8 cellular contexts compared by ENCODE assay signal in the genomic region with DNA sequence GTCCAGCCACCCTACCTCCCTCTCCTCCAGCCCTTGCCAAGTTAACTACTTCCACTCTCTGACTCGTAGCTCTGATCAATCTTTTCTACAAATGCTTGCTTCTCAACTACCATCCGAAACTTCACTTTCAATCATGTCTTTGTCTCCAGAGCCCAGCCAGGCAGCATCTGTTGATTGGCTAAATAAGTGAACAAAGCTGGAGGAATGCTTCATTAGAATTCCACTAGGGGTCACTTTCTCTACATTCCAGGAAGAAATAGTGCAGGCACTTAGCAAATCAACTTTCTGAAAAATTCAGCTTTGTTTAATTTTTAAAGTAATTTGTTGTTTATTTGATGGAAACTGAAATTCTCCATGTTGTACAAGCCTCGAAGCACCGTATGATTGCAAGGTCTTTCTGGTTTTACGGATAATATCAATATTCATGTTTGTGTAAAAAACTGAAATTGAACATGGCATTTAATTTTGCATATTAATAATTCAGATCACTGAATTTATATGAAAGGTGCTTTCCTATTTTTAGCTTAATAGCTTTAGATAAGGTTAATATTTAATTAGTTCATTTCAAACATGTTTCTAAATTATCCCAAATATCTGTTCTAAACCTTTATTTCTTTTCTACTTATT. TPM values are rescaled to one million over a fixed set of nuclear protein-coding genes. Genes with fewer than 3 reads are reported as not detected.
DNase-seq lines count a peak whose midpoint lies in the region; ATAC-seq, FAIRE-seq and TF ChIP-seq lines count a peak whose summit lies in the region.

No MANE protein-coding gene starts in this region.

- H4K20me1 ChIP-seq in astrocyte (ENCODE audit: insufficient read depth, low read length), result no peaks in the 10 kb centered on the region

- no peak for FAIRE-seq in astrocyte (lab: Jason Lieb, UNC)

- ATAC-seq in activated CD4-positive, alpha-beta T cell treated with anti-CD3 and anti-CD28 coated beads for 36 hours, result peak; percentile 84
- ATAC-seq in HG02759 (IDR thresholded peaks at IDR 0.05; ENCODE audit: unreplicated experiment), result peak; percentile 59
- no peak for ATAC-seq in GM21737 (IDR thresholded peaks at IDR 0.05; ENCODE audit: unreplicated experiment)

- peaks cover 4% of the 10 kb centered on the region for H3K4me1 Mint-ChIP-seq in activated CD4-positive, alpha-beta T cell treated with anti-CD3 and anti-CD28 coated beads for 36 hours
- no peaks in the 10 kb centered on the region for H3K4me1 Mint-ChIP-seq in astrocyte (ENCODE audit: low read depth, unreplicated experiment)

- DNase-seq in activated CD4-positive, alpha-beta T cell treated with anti-CD3 and anti-CD28 coated beads for 36 hours, result peak; percentile 50
- no peak for DNase-seq in activated CD4-positive, alpha-beta T cell treated with anti-CD3 and anti-CD28 coated beads, Interleukin-2, amount 50 U/mL, for 1 hour
- peak; percentile 3 for DNase-seq in NCI-H510A (lab: John Stamatoyannopoulos, UW)
- peak; percentile 44 for DNase-seq in astrocyte (ENCODE audit: low read depth)
- peak; percentile 43 for DNase-seq in hepatic stellate cell (ENCODE audit: low spot score)
- no peak for DNase-seq in spleen

- no peaks in the 10 kb centered on the region for H3K9me3 ChIP-seq in astrocyte (ENCODE audit: insufficient read depth, low read depth, low read length)
- H3K9me3 ChIP-seq in spleen, result no peaks in the 10 kb centered on the region

- H3K27me3 ChIP-seq in astrocyte (ENCODE audit: insufficient read depth, low read length), result peaks cover 5% of the 10 kb centered on the region
- H3K27me3 ChIP-seq in spleen (replicated peaks in 1 of 7), result no peaks in the 10 kb centered on the region

- TF ChIP-seq CTCF in astrocyte (IDR thresholded peaks at IDR 0.05; ENCODE audit: insufficient read depth, low read depth, low read length) (peak; percentile 76), spleen (IDR thresholded peaks at IDR 0.05 in 8 of 11, conservative IDR thresholded peaks at IDR 0.05 in 3 of 11) (peak; percentile 23 to 73 (median 56))

- intact Hi-C loops in activated CD4-positive, alpha-beta T cell treated with anti-CD3 and anti-CD28 coated beads for 36 hours (cut with DNase I, micrococcal nuclease), result loop anchor here (1.0 to 10.0 kb wide), 6 partner anchors 33 to 437 kb away; partner anchors contain the start of gene HELB (in 1 of the 2)
- intact Hi-C loops in spleen (cut with DNase I; ENCODE audit: low total_unique reads), result loop anchor here (5.0 to 10.0 kb wide), 2 partner anchors 142 to 425 kb away; no protein-coding TSS in a partner anchor

- no peak for TF ChIP-seq POLR2A in spleen (IDR thresholded peaks at IDR 0.05)

- POLR2A ChIA-PET in activated CD4-positive, alpha-beta T cell treated with anti-CD3 and anti-CD28 coated beads for 36 hours (lab: Charles Lee), result interaction anchor here (0.5 kb wide), 1 partner anchor 131 kb away, joined by 3 read pairs; no protein-coding TSS in a partner anchor

- no peak overlapping the region for H3K27ac Mint-ChIP-seq in activated CD4-positive, alpha-beta T cell treated with anti-CD3 and anti-CD28 coated beads for 36 hours
- no peak overlapping the region for H3K27ac Mint-ChIP-seq in astrocyte (ENCODE audit: unreplicated experiment)

- 66 to 82% (median 70%) methylated on average over 5 of the region's 5 CpGs for WGBS in spleen, 5 donors

- H3K36me3 ChIP-seq in astrocyte (ENCODE audit: insufficient read depth, low read length) (no peaks in the 10 kb centered on the region), spleen (no peaks in the 10 kb centered on the region)

- H3K4me2 ChIP-seq in astrocyte (ENCODE audit: low read length), result no peak overlapping the region

- H3K4me3 ChIP-seq in astrocyte (ENCODE audit: insufficient read depth, low read depth, low read length) (no peak overlapping the region), spleen (no peak overlapping the region)

- no peak overlapping the region for H3K27ac ChIP-seq in astrocyte (ENCODE audit: low read depth, low read length)
- H3K27ac ChIP-seq in spleen, result peak overlapping the region in 5 of 8 donors; percentile 51 to 87 (median 68)

- H3K27me3 Mint-ChIP-seq in activated CD4-positive, alpha-beta T cell treated with anti-CD3 and anti-CD28 coated beads for 36 hours, result no peaks in the 10 kb centered on the region
- no peaks in the 10 kb centered on the region for H3K27me3 Mint-ChIP-seq in astrocyte (ENCODE audit: low read depth, unreplicated experiment)

- no peaks in the 10 kb centered on the region for H3K79me2 ChIP-seq in astrocyte (ENCODE audit: insufficient read depth, low read length)

- H2AFZ ChIP-seq in astrocyte (ENCODE audit: low read depth, low read length), result peak overlapping the region; percentile 0

- H3K36me3 Mint-ChIP-seq in activated CD4-positive, alpha-beta T cell treated with anti-CD3 and anti-CD28 coated beads for 36 hours (ENCODE audit: low read depth), result no peaks in the 10 kb centered on the region
- H3K36me3 Mint-ChIP-seq in astrocyte (ENCODE audit: low read depth, unreplicated experiment), result no peaks in the 10 kb centered on the region

- CTCF ChIA-PET in activated CD4-positive, alpha-beta T cell treated with anti-CD3 and anti-CD28 coated beads for 36 hours (lab: Charles Lee), result interaction anchor here (0.5 to 2.9 kb wide), 30 partner anchors 9 to 591 kb away, joined by 3 to 19 read pairs (median 3); partner anchors contain the start of gene TMBIM4

- H3K9ac ChIP-seq in astrocyte (ENCODE audit: low read length), result no peak overlapping the region

- H3K4me1 ChIP-seq in astrocyte (ENCODE audit: insufficient read depth, low read length) (no peaks in the 10 kb centered on the region), spleen (peaks cover 0 to 38% (median 16%) of the 10 kb centered on the region in 6 donors)

- no peaks in the 10 kb centered on the region for H3K9me3 Mint-ChIP-seq in activated CD4-positive, alpha-beta T cell treated with anti-CD3 and anti-CD28 coated beads for 36 hours (ENCODE audit: low read depth)
- H3K9me3 Mint-ChIP-seq in astrocyte (ENCODE audit: unreplicated experiment), result no peaks in the 10 kb centered on the region

- H3K4me3 Mint-ChIP-seq in activated CD4-positive, alpha-beta T cell treated with anti-CD3 and anti-CD28 coated beads for 36 hours, result no peak overlapping the region
- H3K4me3 Mint-ChIP-seq in astrocyte (ENCODE audit: unreplicated experiment), result no peak overlapping the region

RNA-seq across cellular contexts. Expression of gene HELB, which starts 32.4 kb away (rescaled TPM):
- 10 to 100 TPM; 21.0 to 23.6 TPM for total RNA-seq in activated CD4-positive, alpha-beta T cell treated with anti-CD3 and anti-CD28 coated beads for 36 hours
- total RNA-seq in astrocyte, result 4.1 and 4.5 TPM in 2 replicates
- 10 to 100 TPM; 16.8 to 33.7 (median 20.5) TPM for total RNA-seq in spleen
- 1 to 10 TPM in 2 of 3 donors, under 1 TPM in 1; 0.83 to 2.0 (median 1.3) TPM for polyA plus RNA-seq in spleen

Comparison
In these comparisons a context has a peak if more than half of its experiments do, and no peak if none do; other contexts are left out.
1. DNase-seq: peak in activated CD4-positive, alpha-beta T cell treated with anti-CD3 and anti-CD28 coated beads for 36 hours (single experiment), NCI-H510A (single experiment), astrocyte (single experiment) and hepatic stellate cell (single experiment); none in activated CD4-positive, alpha-beta T cell treated with anti-CD3 and anti-CD28 coated beads, Interleukin-2, amount 50 U/mL, for 1 hour (single experiment) and spleen (single experiment).